25 cellular contexts compared by ENCODE assay signal in the genomic region with DNA sequence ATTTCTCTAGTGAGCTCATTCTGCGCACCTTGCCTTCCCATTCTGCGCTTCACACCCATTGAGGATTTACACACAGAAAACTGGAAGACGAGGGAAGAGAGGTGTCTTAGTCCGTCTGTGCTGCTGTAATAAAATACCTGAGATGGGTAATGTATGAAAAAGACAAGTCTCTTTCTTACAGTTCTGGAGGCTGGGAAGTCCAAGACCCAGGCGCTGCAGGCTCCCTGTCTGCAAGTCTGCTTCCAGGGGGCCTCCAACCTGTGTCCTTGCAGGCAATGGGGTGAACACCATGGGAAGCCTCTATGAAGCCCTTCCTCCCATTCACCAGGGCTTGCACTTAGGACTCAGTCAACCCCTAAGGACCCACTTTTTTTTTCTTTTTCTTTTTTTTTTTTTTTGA.
"Had no signal": no experiment of that assay in that cellular context is flagged by ENCODE, and none has a peak within 500 bp of the region (broad histone marks: within the 10 kb centered on the region; RNA-seq: fewer than 3 reads in every experiment).

No MANE protein-coding gene starts in this region.

- FAIRE-seq: bronchial epithelial cell, TTC549 had no signal

- H3K9me3 ChIP-seq: body of pancreas had no signal

- ATAC-seq: activated CD8-positive, alpha-beta T cell treated with anti-CD3 and anti-CD28 coated beads for 36 hours; activated T-cell treated with anti-CD3 and anti-CD28 coated beads, Interleukin-2, amount 50 U/mL, for 72 hours; body of pancreas; T-helper 17 cell had no signal

- H3K9me3 Mint-ChIP-seq: activated CD8-positive, alpha-beta T cell treated with anti-CD3 and anti-CD28 coated beads for 36 hours; activated naive CD8-positive, alpha-beta T cell treated with anti-CD3 and anti-CD28 coated beads, Interleukin-2, amount 10 ng/mL, durations not matched to agents 7 days and 5 days; activated T-cell treated with anti-CD3 and anti-CD28 coated beads, Interleukin-2, amount 50 U/mL, for 72 hours had no signal

- DNase-seq: activated CD4-positive, alpha-beta T cell treated with anti-CD3 and anti-CD28 coated beads, Interleukin-2, amount 50 U/mL, for 1 hour; activated CD4-positive, CD25-positive, alpha-beta regulatory T cell; activated CD8-positive, alpha-beta memory T cell treated with anti-CD3 and anti-CD28 coated beads, Interleukin-2, amount 50 U/mL, for 4 hours; activated CD8-positive, alpha-beta T cell treated with anti-CD3 and anti-CD28 coated beads for 36 hours; activated gamma-delta T cell treated with Interleukin-2 at 50 U/mL for 16 hours; activated naive CD4-positive, alpha-beta T cell treated with anti-CD3 and anti-CD28 coated beads, Interleukin-2, amount 10 ng/mL, durations not matched to agents 7 days and 5 days; activated naive CD8-positive, alpha-beta T cell treated with anti-CD3 and anti-CD28 coated beads, Interleukin-2, amount 10 ng/mL, durations not matched to agents 7 days and 5 days; activated T-cell treated with anti-CD3 and anti-CD28 coated beads, Interleukin-2, amount 50 U/mL, for 72 hours; aorta; central memory CD4-positive, alpha-beta T cell; Kasumi-1; KBM-7; NCI-H1417 treated with DMSO at 0.1 percent for 48 hours; NCI-H1694; NCI-H2029; NCI-H345; NCI-H510A; NCI-H526 treated with DMSO at 0.1 percent for 48 hours; NCI-H82; SIG-M5; T-helper 17 cell; T-helper 9 cell had no signal

- H3K27ac ChIP-seq: body of pancreas had no signal

- H3K27ac Mint-ChIP-seq: activated CD8-positive, alpha-beta T cell treated with anti-CD3 and anti-CD28 coated beads for 36 hours; activated naive CD4-positive, alpha-beta T cell treated with anti-CD3 and anti-CD28 coated beads, Interleukin-2, amount 10 ng/mL, durations not matched to agents 7 days and 5 days; activated naive CD8-positive, alpha-beta T cell treated with anti-CD3 and anti-CD28 coated beads, Interleukin-2, amount 10 ng/mL, durations not matched to agents 7 days and 5 days; activated T-cell treated with anti-CD3 and anti-CD28 coated beads, Interleukin-2, amount 50 U/mL, for 72 hours; T-helper 17 cell had no signal

- H3K4me1 Mint-ChIP-seq: T-helper 17 cell had no signal

- H3K4me3 ChIP-seq: body of pancreas had no signal

- H3K4me3 Mint-ChIP-seq: activated CD8-positive, alpha-beta T cell treated with anti-CD3 and anti-CD28 coated beads for 36 hours; activated naive CD4-positive, alpha-beta T cell treated with anti-CD3 and anti-CD28 coated beads, Interleukin-2, amount 10 ng/mL, durations not matched to agents 7 days and 5 days; activated naive CD8-positive, alpha-beta T cell treated with anti-CD3 and anti-CD28 coated beads, Interleukin-2, amount 10 ng/mL, durations not matched to agents 7 days and 5 days; activated T-cell treated with anti-CD3 and anti-CD28 coated beads, Interleukin-2, amount 50 U/mL, for 72 hours; T-helper 17 cell had no signal

- H3K27me3 ChIP-seq: body of pancreas had no signal
